Comparison of ENCODE assay signal across 18 cellular contexts in the genomic region with DNA sequence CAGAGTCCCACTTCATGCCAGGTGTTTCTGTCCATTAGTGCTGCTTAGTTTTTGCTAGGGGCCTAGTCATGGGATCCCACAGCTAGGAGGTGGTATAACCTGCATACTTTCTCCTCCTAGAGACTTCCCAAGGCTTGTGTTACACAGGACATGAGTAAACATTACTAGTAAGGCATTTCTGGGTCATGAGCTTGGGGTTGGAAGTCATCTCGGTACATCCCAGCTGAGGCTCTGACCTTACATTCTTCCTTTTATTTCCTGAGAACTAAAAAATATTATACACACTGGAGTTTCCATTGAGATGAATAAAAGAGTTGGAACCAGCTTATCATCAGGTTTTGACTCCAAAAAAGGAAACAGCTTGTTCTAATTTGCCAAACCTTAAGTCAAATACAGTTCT. TPM values are rescaled to one million over a fixed set of nuclear protein-coding genes. Genes with fewer than 3 reads are reported as not detected.
DNase-seq lines count a peak whose midpoint lies in the region; ATAC-seq, FAIRE-seq and TF ChIP-seq lines count a peak whose summit lies in the region.
"Had no signal": no experiment of that assay in that cellular context is flagged by ENCODE, and none has a peak within 500 bp of the region (broad histone marks: within the 10 kb centered on the region; RNA-seq: fewer than 3 reads in every experiment).

No MANE protein-coding gene starts in this region.

- no peak for FAIRE-seq in H54 (lab: Jason Lieb, UNC)
- FAIRE-seq: GM12891 had no signal

- H3K9me3 ChIP-seq in WERI-Rb-1 (ENCODE audit: severe bottlenecking) = no peaks in the 10 kb centered on the region
- H3K9me3 ChIP-seq in T-helper 17 cell (ENCODE audit: control insufficient read depth, low read length, poor library complexity, severe bottlenecking) = no peaks in the 10 kb centered on the region
- H3K9me3 ChIP-seq: colonic mucosa, gastrocnemius medialis, Peyer's patch, upper lobe of right lung had no signal

- H3K27ac Mint-ChIP-seq in T-helper 17 cell = no peak overlapping the region

- no peak for TF ChIP-seq POLR2A in H54 (IDR thresholded peaks at IDR 0.05; ENCODE audit: low read depth, low read length)

- no peak overlapping the region for H3K4me3 Mint-ChIP-seq in T-helper 17 cell

- no peaks in the 10 kb centered on the region for H3K27me3 Mint-ChIP-seq in T-helper 17 cell

- no peaks in the 10 kb centered on the region for H3K36me3 ChIP-seq in WERI-Rb-1
- H3K36me3 ChIP-seq: colonic mucosa, gastrocnemius medialis, Peyer's patch, upper lobe of right lung had no signal

- no peak overlapping the region for H3K27ac ChIP-seq in WERI-Rb-1
- H3K27ac ChIP-seq: colonic mucosa, gastrocnemius medialis, Peyer's patch, upper lobe of right lung had no signal

- H3K4me3 ChIP-seq in WERI-Rb-1 (ENCODE audit: low read depth, low read length) = no peak overlapping the region
- H3K4me3 ChIP-seq in fibroblast of the aortic adventitia (ENCODE audit: low read depth, low read length) = no peak overlapping the region
- H3K4me3 ChIP-seq in skeletal muscle cell (ENCODE audit: low read depth, low read length) = no peak overlapping the region
- H3K4me3 ChIP-seq: colonic mucosa, gastrocnemius medialis, Peyer's patch, upper lobe of right lung had no signal

- no peak for ATAC-seq in T-helper 17 cell
- no peak for ATAC-seq in HG03095 (IDR thresholded peaks at IDR 0.05; ENCODE audit: unreplicated experiment)
- ATAC-seq: gastrocnemius medialis had no signal

- no peaks in the 10 kb centered on the region for H3K27me3 ChIP-seq in WERI-Rb-1 (ENCODE audit: insufficient read depth, low read depth, severe bottlenecking)
- H3K27me3 ChIP-seq: colonic mucosa, gastrocnemius medialis, Peyer's patch, upper lobe of right lung had no signal

- peaks cover 6% of the 10 kb centered on the region for H3K4me1 Mint-ChIP-seq in T-helper 17 cell

- DNase-seq in H54 (ENCODE audit: insufficient read length, low spot score) (peak; percentile 31), WERI-Rb-1 (no peak), fibroblast of the aortic adventitia (ENCODE audit: low read depth) (peak; percentile 94), skeletal muscle cell (ENCODE audit: low read depth) (peak; percentile 16), T-helper 17 cell (no peak), occipital lobe (lab: John Stamatoyannopoulos, UW) (no peak), GDM1 (lab: John Stamatoyannopoulos, UW) (no peak)
- DNase-seq: colonic mucosa; gastrocnemius medialis; islet precursor cell; NCI-H1417; Peyer's patch; stimulated activated CD4-positive, alpha-beta T cell treated with anti-CD3 and anti-CD28 coated beads, Interleukin-2, amount 100 ng/mL, for 24 hours had no signal

- TF ChIP-seq CTCF in WERI-Rb-1 (IDR thresholded peaks at IDR 0.05; ENCODE audit: low read depth, low read length) (peak; percentile 30; the same call in 1 of the 2 replicates), fibroblast of the aortic adventitia (IDR thresholded peaks at IDR 0.05; ENCODE audit: insufficient read depth, low read length) (peak; percentile 44)

- H3K36me3 Mint-ChIP-seq in T-helper 17 cell (ENCODE audit: low read depth) = peaks cover 10% of the 10 kb centered on the region

RNA-seq across cellular contexts. Expression of gene PNPLA1, which starts 20.9 kb away (rescaled TPM):
- total RNA-seq in fibroblast of the aortic adventitia (ENCODE audit: low replicate concordance) (0.09 TPM in 1 of 2 replicates, not detected in the other), T-helper 17 cell (under 1 TPM in 1 of 2 donors, not detected in 1; 0.15 TPM), occipital lobe (not detected)
- total RNA-seq: gastrocnemius medialis; NCI-H460; T-helper 1 cell treated with Interleukin-12 subunit alpha and Interleukin-12 subunit beta and Interleukin-4 antibody, amounts not matched to agents 30 ng/mL and 1 ng/mL, for 36 hours had no signal

RNA-seq across cellular contexts. Expression of gene BRPF3, which starts 52.5 kb away (rescaled TPM):
- total RNA-seq in fibroblast of the aortic adventitia (ENCODE audit: low replicate concordance) (15.3 and 19.1 TPM in 2 replicates), T-helper 17 cell (10 to 100 TPM; 27.6 to 30.6 TPM), occipital lobe (22.0 TPM)

Comparison
In these comparisons a context has a peak if more than half of its experiments do, and no peak if none do; other contexts are left out.
1. DNase-seq: peak in H54 (single experiment), fibroblast of the aortic adventitia (single experiment) and skeletal muscle cell (single experiment); none in WERI-Rb-1 (single experiment), T-helper 17 cell (0 of 3), occipital lobe (single experiment) and GDM1 (single experiment).